Comparison of ENCODE assay signal across 20 cellular contexts in genomic region chr6:40293109-40293823, GRCh38.
DNase-seq lines count a peak whose midpoint lies in the region; ATAC-seq and TF ChIP-seq lines count a peak whose summit lies in the region.
"Had no signal": no experiment of that assay in that cellular context is flagged by ENCODE, and none has a peak within 500 bp of the region (broad histone marks: within the 10 kb centered on the region; RNA-seq: fewer than 3 reads in every experiment).

No MANE protein-coding gene starts in this region.

- no peak for TF ChIP-seq CTCF in GM23338 (conservative IDR thresholded peaks at IDR 0.05; ENCODE audit: low read depth in 2 of 2)
- TF ChIP-seq CTCF in WTC11 (IDR thresholded peaks at IDR 0.05) = no peak
- no peak for TF ChIP-seq CTCF in thyroid gland (IDR thresholded peaks at IDR 0.05)

- no peak overlapping the region; the same call in 1 of the 2 replicates for H2AFZ ChIP-seq in GM23338

- H3K27ac Mint-ChIP-seq in GM23338 (no peak overlapping the region), WTC11 (peak overlapping the region; percentile 69)
- no peak overlapping the region for H3K27ac Mint-ChIP-seq in stimulated activated naive B cell treated with anti-CD40 and anti-IgM and Interleukin-4, amounts not matched to agents 10 μg/mL and 1 μg/mL and 100 μg/mL, for 72 hours
- H3K27ac Mint-ChIP-seq: CD4-positive, CD25-positive, alpha-beta regulatory T cell had no signal

- 0 out of 2 replicates have a peak overlapping the region, but pooled peaks have one; percentile 38 for H3K4me2 ChIP-seq in GM23338
- H3K4me2 ChIP-seq: BLaER1, SK-N-SH had no signal

- 47 to 56% methylated on average over 5 of the region's 5 CpGs for WGBS in thyroid gland, 2 donors

- no peak for TF ChIP-seq POLR2A in thyroid gland (IDR thresholded peaks at IDR 0.05)

- 0 out of 2 replicates have a peak, but pooled peaks cover 3% of the 10 kb centered on the region for H3K9me2 ChIP-seq in GM23338 (ENCODE audit: insufficient read depth)
- H3K9me2 ChIP-seq: SK-N-SH had no signal

- no peaks in the 10 kb centered on the region for H3K79me2 ChIP-seq in GM23338 (replicated peaks; ENCODE audit: insufficient read depth)

- H3F3A ChIP-seq in GM23338 (replicated peaks; ENCODE audit: low read depth) = 0 out of 2 replicates have a peak, but pooled peaks cover 3% of the 10 kb centered on the region

- no peaks in the 10 kb centered on the region for H3K36me3 ChIP-seq in GM23338 (ENCODE audit: insufficient read depth)
- no peaks in the 10 kb centered on the region for H3K36me3 ChIP-seq in thyroid gland
- H3K36me3 ChIP-seq: BLaER1 had no signal

- no peak for DNase-seq in GM23338 (ENCODE audit: low spot score)
- DNase-seq in WTC11 (ENCODE audit: low spot score) = no peak
- no peak for DNase-seq in stimulated activated naive B cell treated with anti-CD40 and anti-IgM and Interleukin-4, amounts not matched to agents 10 μg/mL and 1 μg/mL and 100 μg/mL, for 72 hours
- DNase-seq in activated naive CD4-positive, alpha-beta T cell treated with anti-CD3 and anti-CD28 coated beads, Interleukin-2, amount 50 U/mL, for 16 hours = no peak
- no peak for DNase-seq in thyroid gland
- DNase-seq in mesenteric fat pad (ENCODE audit: low spot score) = no peak
- DNase-seq: CD4-positive, CD25-positive, alpha-beta regulatory T cell; GOT3; Karpas-422; NCI-H1105 treated with DMSO at 0.1 percent for 48 hours; NCI-H2029; NCI-H226; NCI-H510A; NK-92 treated with Interleukin-12 subunit alpha and Interleukin-12 subunit beta, amount 100 ng/mL, for 24 hours; PC-3; SK-N-SH; SW 1271 had no signal

- H3K4me3 Mint-ChIP-seq in GM23338 (no peak overlapping the region), WTC11 (no peak overlapping the region)
- no peak overlapping the region for H3K4me3 Mint-ChIP-seq in stimulated activated naive B cell treated with anti-CD40 and anti-IgM and Interleukin-4, amounts not matched to agents 10 μg/mL and 1 μg/mL and 100 μg/mL, for 72 hours
- H3K4me3 Mint-ChIP-seq: CD4-positive, CD25-positive, alpha-beta regulatory T cell had no signal

- CTCF ChIA-PET in WTC11 (lab: Charles Lee) = interaction anchor here (0.9 to 1.2 kb wide), 3 partner anchors 9 to 472 kb away, joined by 3 read pairs; no protein-coding TSS in a partner anchor

- peaks cover 10% of the 10 kb centered on the region for H3K27me3 Mint-ChIP-seq in GM23338 (ENCODE audit: insufficient read depth, low read depth, poor library complexity)
- H3K27me3 Mint-ChIP-seq in WTC11 (ENCODE audit: low read depth) = no peaks in the 10 kb centered on the region
- H3K27me3 Mint-ChIP-seq in stimulated activated naive B cell treated with anti-CD40 and anti-IgM and Interleukin-4, amounts not matched to agents 10 μg/mL and 1 μg/mL and 100 μg/mL, for 72 hours = peaks cover 32 to 40% of the 10 kb centered on the region in 2 donors
- H3K27me3 Mint-ChIP-seq: CD4-positive, CD25-positive, alpha-beta regulatory T cell had no signal

- H3K4me3 ChIP-seq in GM23338 = no peak overlapping the region
- no peak overlapping the region for H3K4me3 ChIP-seq in thyroid gland (replicated peaks in 1 of 3)
- H3K4me3 ChIP-seq: BLaER1 had no signal

- peaks cover 32% of the 10 kb centered on the region for H3K4me1 Mint-ChIP-seq in GM23338
- peaks cover 62% of the 10 kb centered on the region for H3K4me1 Mint-ChIP-seq in WTC11
- H3K4me1 Mint-ChIP-seq in stimulated activated naive B cell treated with anti-CD40 and anti-IgM and Interleukin-4, amounts not matched to agents 10 μg/mL and 1 μg/mL and 100 μg/mL, for 72 hours = peaks cover 5 to 7% of the 10 kb centered on the region in 2 donors
- H3K4me1 Mint-ChIP-seq: CD4-positive, CD25-positive, alpha-beta regulatory T cell had no signal

- ATAC-seq in GM23338 = peak; percentile 55
- ATAC-seq in WTC11 = peak; percentile 63
- ATAC-seq in esophagus mucosa = peak; percentile 3
- peak; percentile 46 to 61 for ATAC-seq in stimulated activated naive B cell treated with anti-CD40 and anti-IgM and Interleukin-4, amounts not matched to agents 10 μg/mL and 1 μg/mL and 100 μg/mL, for 72 hours (replicated peaks)
- ATAC-seq: HCT116, PC-3 had no signal

- POLR2A ChIA-PET in WTC11 (lab: Charles Lee) = no interaction called here

- H3K27ac ChIP-seq in GM23338 (ENCODE audit: low read depth) (no peak overlapping the region), thyroid gland (no peak overlapping the region)
- H3K27ac ChIP-seq: BLaER1 had no signal

- intact Hi-C loops in thyroid gland (cut with DNase I) = no loop called here

- H3K4me1 ChIP-seq in GM23338 (ENCODE audit: insufficient read depth) (peaks cover 27% of the 10 kb centered on the region), thyroid gland (no peaks in the 10 kb centered on the region)
- H3K4me1 ChIP-seq: BLaER1 had no signal

- H3K9me3 Mint-ChIP-seq in GM23338 (peaks cover 3% of the 10 kb centered on the region; the same call in 1 of the 3 replicates), WTC11 (peaks cover 4% of the 10 kb centered on the region)
- peaks cover 8 to 9% of the 10 kb centered on the region in 2 donors for H3K9me3 Mint-ChIP-seq in stimulated activated naive B cell treated with anti-CD40 and anti-IgM and Interleukin-4, amounts not matched to agents 10 μg/mL and 1 μg/mL and 100 μg/mL, for 72 hours

- H3K27me3 ChIP-seq in GM23338 (ENCODE audit: insufficient read depth) = no peaks in the 10 kb centered on the region
- H3K27me3 ChIP-seq in thyroid gland = no peaks in the 10 kb centered on the region
- H3K27me3 ChIP-seq: BLaER1 had no signal

- peaks cover 3% of the 10 kb centered on the region; the same call in 1 of the 3 replicates for H3K36me3 Mint-ChIP-seq in GM23338 (ENCODE audit: low read depth)
- H3K36me3 Mint-ChIP-seq in WTC11 = peaks cover 3% of the 10 kb centered on the region; the same call in 1 of the 2 replicates
- H3K36me3 Mint-ChIP-seq in stimulated activated naive B cell treated with anti-CD40 and anti-IgM and Interleukin-4, amounts not matched to agents 10 μg/mL and 1 μg/mL and 100 μg/mL, for 72 hours = no peaks in the 10 kb centered on the region
- H3K36me3 Mint-ChIP-seq: CD4-positive, CD25-positive, alpha-beta regulatory T cell had no signal

- no peaks in the 10 kb centered on the region for H3K9me3 ChIP-seq in thyroid gland
- H3K9me3 ChIP-seq: SK-N-SH had no signal

- no peaks in the 10 kb centered on the region for H4K20me1 ChIP-seq in GM23338 (replicated peaks; ENCODE audit: insufficient read depth)
- H4K20me1 ChIP-seq: BLaER1 had no signal

TF ChIP-seq in GM23338, 12 proteins besides CTCF, POLR2A, EP300 and RAD21 (continues in another document):
- no peak for TF ChIP-seq JUNB (IDR thresholded peaks at IDR 0.05; ENCODE audit: unreplicated experiment)

TF ChIP-seq in WTC11, 78 proteins besides CTCF, POLR2A, EP300 and RAD21:
- TF ChIP-seq CBFB (CRISPR knock-in tag; IDR thresholded peaks at IDR 0.05; ENCODE audit: low read depth) (no peak), ATF2 (CRISPR knock-in tag; IDR thresholded peaks at IDR 0.05; ENCODE audit: borderline replicate concordance, low read depth) (no peak), NR1H2 (CRISPR knock-in tag; IDR thresholded peaks at IDR 0.05) (no peak), ZNF396 (CRISPR knock-in tag; IDR thresholded peaks at IDR 0.05; ENCODE audit: borderline replicate concordance) (no peak), ZBTB21 (CRISPR knock-in tag; IDR thresholded peaks at IDR 0.05; ENCODE audit: borderline replicate concordance) (no peak), ATF1 (CRISPR knock-in tag; IDR thresholded peaks at IDR 0.05) (no peak), IRF1 (CRISPR knock-in tag; IDR thresholded peaks at IDR 0.05) (no peak), ZNF512 (CRISPR knock-in tag; IDR thresholded peaks at IDR 0.05; ENCODE audit: borderline replicate concordance) (no peak), ZNF219 (CRISPR knock-in tag; IDR thresholded peaks at IDR 0.05; ENCODE audit: borderline replicate concordance) (no peak), TEAD4 (CRISPR knock-in tag; IDR thresholded peaks at IDR 0.05) (no peak)

Comparison
In these comparisons a context has a peak if more than half of its experiments do, and no peak if none do; other contexts are left out.
1. ATAC-seq: peak in every context shown above with its lines; median percentile 63 in WTC11; 55 in GM23338; 54 in stimulated activated naive B cell treated with anti-CD40 and anti-IgM and Interleukin-4, amounts not matched to agents 10 μg/mL and 1 μg/mL and 100 μg/mL, for 72 hours; 3 in esophagus mucosa.